ENCODE assay signal across 13 cellular contexts in genomic region chr1:109080441-109081082, GRCh38. TPM values are rescaled to one million over a fixed set of nuclear protein-coding genes. Genes with fewer than 3 reads are reported as not detected.
DNase-seq lines count a peak whose midpoint lies in the region; ATAC-seq and TF ChIP-seq lines count a peak whose summit lies in the region.
"Had no signal": no experiment of that assay in that cellular context is flagged by ENCODE, and none has a peak within 500 bp of the region (broad histone marks: within the 10 kb centered on the region; RNA-seq: fewer than 3 reads in every experiment).

No MANE protein-coding gene starts in this region.

- H3K79me2 ChIP-seq in smooth muscle cell (ENCODE audit: low read depth) = peaks cover 2% of the 10 kb centered on the region

- no peaks in the 10 kb centered on the region for H4K20me1 ChIP-seq in smooth muscle cell (ENCODE audit: low read depth)

- H3K27me3 Mint-ChIP-seq in T-helper 17 cell (no peaks in the 10 kb centered on the region), nephron progenitor cell (ENCODE audit: low read depth, poor library complexity) (peaks cover 13% of the 10 kb centered on the region)

- H3K36me3 Mint-ChIP-seq in T-helper 17 cell (ENCODE audit: low read depth) = peaks cover 2% of the 10 kb centered on the region
- peaks cover 11% of the 10 kb centered on the region for H3K36me3 Mint-ChIP-seq in nephron progenitor cell (ENCODE audit: low read depth)

- 74 to 90% methylated on average over 2 to 5 of the region's 5 CpGs for WGBS in gastroesophageal sphincter (ENCODE audit: low coverage in 1 of 2), 2 donors
- WGBS in smooth muscle cell (ENCODE audit: low lambda C conversion rate) = 98% methylated on average over 5 of the region's 5 CpGs

- H2AFZ ChIP-seq in smooth muscle cell (ENCODE audit: low read depth) = peak overlapping the region; percentile 85

- no peak overlapping the region for H3K4me3 Mint-ChIP-seq in T-helper 17 cell
- H3K4me3 Mint-ChIP-seq in nephron progenitor cell = no peak overlapping the region
- H3K4me3 Mint-ChIP-seq: activated naive CD4-positive, alpha-beta T cell treated with anti-CD3 and anti-CD28 coated beads for 36 hours had no signal

- peaks cover 8% of the 10 kb centered on the region for H3K4me1 Mint-ChIP-seq in T-helper 17 cell
- peaks cover 7% of the 10 kb centered on the region for H3K4me1 Mint-ChIP-seq in nephron progenitor cell

- H3K4me2 ChIP-seq in smooth muscle cell = peak overlapping the region; percentile 75

- peaks cover 10% of the 10 kb centered on the region for H3K9me3 Mint-ChIP-seq in nephron progenitor cell
- H3K9me3 Mint-ChIP-seq: activated naive CD4-positive, alpha-beta T cell treated with anti-CD3 and anti-CD28 coated beads for 36 hours had no signal

- peak overlapping the region; percentile 36 for H3K9ac ChIP-seq in smooth muscle cell (ENCODE audit: low read depth)

- no peaks in the 10 kb centered on the region for H3F3A ChIP-seq in smooth muscle cell (ENCODE audit: low read depth)

- H3K27me3 ChIP-seq in gastroesophageal sphincter (no peaks in the 10 kb centered on the region), smooth muscle cell (ENCODE audit: low read depth) (no peaks in the 10 kb centered on the region)
- H3K27me3 ChIP-seq: SJCRH30 had no signal

- H3K36me3 ChIP-seq in gastroesophageal sphincter (no peaks in the 10 kb centered on the region), smooth muscle cell (ENCODE audit: low read depth) (no peaks in the 10 kb centered on the region), mucosa of descending colon (ENCODE audit: low read depth) (no peaks in the 10 kb centered on the region)
- H3K36me3 ChIP-seq: SJCRH30 had no signal

- H3K27ac ChIP-seq in C4-2B = peak overlapping the region; percentile 28; the same call in 1 of the 2 replicates
- peak overlapping the region in 3 of 4 donors; percentile 57 to 60 (median 58) for H3K27ac ChIP-seq in gastroesophageal sphincter
- peak overlapping the region; percentile 67 for H3K27ac ChIP-seq in smooth muscle cell (ENCODE audit: low read depth)
- H3K27ac ChIP-seq: SJCRH30 had no signal

- no peak for TF ChIP-seq CTCF in C4-2B (conservative IDR thresholded peaks at IDR 0.05)
- TF ChIP-seq CTCF in gastroesophageal sphincter (IDR thresholded peaks at IDR 0.05) = no peak
- no peak for TF ChIP-seq CTCF in smooth muscle cell (IDR thresholded peaks at IDR 0.05; ENCODE audit: borderline replicate concordance, insufficient read depth, poor library complexity, severe bottlenecking)
- no peak for TF ChIP-seq CTCF in nephron progenitor cell (IDR thresholded peaks at IDR 0.05)
- no peak for TF ChIP-seq CTCF in mucosa of descending colon (IDR thresholded peaks at IDR 0.05)

- intact Hi-C loops in mucosa of descending colon (cut with DNase I, micrococcal nuclease) = no loop called here

- TF ChIP-seq POLR2A in gastroesophageal sphincter (IDR thresholded peaks at IDR 0.05) = no peak

- H3K4me1 ChIP-seq in gastroesophageal sphincter (peaks cover 0 to 12% (median 0%) of the 10 kb centered on the region in 3 donors), smooth muscle cell (ENCODE audit: low read depth) (peaks cover 5% of the 10 kb centered on the region), mucosa of descending colon (ENCODE audit: low read depth) (peaks cover 2% of the 10 kb centered on the region)

- no peak for TF ChIP-seq EP300 in gastroesophageal sphincter (IDR thresholded peaks at IDR 0.05)

- ATAC-seq in T-helper 17 cell (no peak), gastroesophageal sphincter (no peak), HG03139 (IDR thresholded peaks at IDR 0.05; ENCODE audit: unreplicated experiment) (no peak), mucosa of descending colon (no peak)

- H3K4me3 ChIP-seq in gastroesophageal sphincter (no peak overlapping the region), smooth muscle cell (no peak overlapping the region), mucosa of descending colon (no peak overlapping the region)
- H3K4me3 ChIP-seq: SJCRH30 had no signal

- H3K9me3 ChIP-seq in T-helper 17 cell (ENCODE audit: control insufficient read depth, low read length, poor library complexity, severe bottlenecking) (no peaks in the 10 kb centered on the region), gastroesophageal sphincter (no peaks in the 10 kb centered on the region), smooth muscle cell (replicated peaks; ENCODE audit: low read depth) (no peaks in the 10 kb centered on the region), mucosa of descending colon (no peaks in the 10 kb centered on the region)
- H3K9me3 ChIP-seq: SJCRH30 had no signal

- DNase-seq in T-helper 17 cell = no peak
- no peak for DNase-seq in smooth muscle cell (lab: John Stamatoyannopoulos, UW; ENCODE audit: unreplicated experiment)
- DNase-seq in HUDEP-2 (lab: John Stamatoyannopoulos, UW; ENCODE audit: unreplicated experiment in 76 of 76) = no peak
- no peak for DNase-seq in nephron progenitor cell
- no peak for DNase-seq in mucosa of descending colon
- DNase-seq: activated CD4-positive, alpha-beta T cell treated with anti-CD3 and anti-CD28 coated beads for 4 hours; activated naive CD4-positive, alpha-beta T cell treated with anti-CD3 and anti-CD28 coated beads for 36 hours; SJCRH30; stimulated activated CD4-positive, alpha-beta T cell treated with anti-CD3 and anti-CD28 coated beads, Interleukin-4, amount 100 ng/mL, for 24 hours had no signal

- H3K27ac Mint-ChIP-seq in T-helper 17 cell (peak overlapping the region; percentile 57), nephron progenitor cell (no peak overlapping the region)
- H3K27ac Mint-ChIP-seq: activated naive CD4-positive, alpha-beta T cell treated with anti-CD3 and anti-CD28 coated beads for 36 hours had no signal

RNA-seq across cellular contexts. Expression of gene TAF13, which starts 4.8 kb away (rescaled TPM):
- 10 to 100 TPM; 24.3 to 32.9 TPM for total RNA-seq in T-helper 17 cell
- 10 to 100 TPM; 54.8 to 73.1 (median 59.1) TPM for total RNA-seq in gastroesophageal sphincter
- 110 and 165 TPM in 2 replicates for total RNA-seq in smooth muscle cell
- polyA plus RNA-seq in smooth muscle cell = 30.1 and 30.3 TPM in 2 replicates
- 10 to 100 TPM; 35.7 to 52.8 (median 36.5) TPM for total RNA-seq in mucosa of descending colon

RNA-seq across cellular contexts. Expression of gene TMEM167B, which starts 10.0 kb away (rescaled TPM):
- total RNA-seq in T-helper 17 cell (10 to 100 TPM; 63.4 to 70.8 TPM), gastroesophageal sphincter (10 to 100 TPM; 29.3 to 42.3 (median 31.7) TPM), smooth muscle cell (31.6 and 45.8 TPM in 2 replicates), mucosa of descending colon (10 to 100 TPM; 38.5 to 48.1 (median 45.9) TPM)
- 22.4 and 24.2 TPM in 2 replicates for polyA plus RNA-seq in smooth muscle cell

RNA-seq across cellular contexts. Expression of gene ELAPOR1, which starts 33.4 kb away (rescaled TPM):
- total RNA-seq in T-helper 17 cell (10 to 100 TPM; 27.8 to 30.6 TPM), gastroesophageal sphincter (10 to 100 TPM in 1 of 4 donors, under 1 TPM in 2, not detected in 1; 0.08 to 18.8 (median 0.40) TPM), smooth muscle cell (3.5 and 4.8 TPM in 2 replicates), mucosa of descending colon (100 to 1,000 TPM in 2 of 3 donors, 10 to 100 TPM in 1; 30.6 to 119 (median 107) TPM)
- polyA plus RNA-seq in smooth muscle cell = 2.6 and 3.5 TPM in 2 replicates
- total RNA-seq: bronchial epithelial cell, SJCRH30 had no signal

RNA-seq across cellular contexts. Expression of gene WDR47, which starts 38.7 kb away (rescaled TPM):
- total RNA-seq in T-helper 17 cell (10 to 100 TPM; 13.2 to 19.0 TPM), gastroesophageal sphincter (10 to 100 TPM; 19.7 to 31.3 (median 25.1) TPM), smooth muscle cell (14.9 and 16.0 TPM in 2 replicates), mucosa of descending colon (10 to 100 TPM in 1 of 3 donors, 1 to 10 TPM in 2; 6.5 to 25.4 (median 7.5) TPM)
- polyA plus RNA-seq in smooth muscle cell = 5.8 and 8.5 TPM in 2 replicates
